In genomic region chr3:42701371-42702065, GRCh38 we compare ENCODE assay signal across 1 cellular context.
TF ChIP-seq lines count a peak whose summit lies in the region.

No MANE protein-coding gene starts in this region.

TF ChIP-seq in HepG2, 621 proteins besides CTCF, POLR2A, EP300 and RAD21 (continued from another document and continues in another):
- TF ChIP-seq KIAA2018 (CRISPR knock-in tag; IDR thresholded peaks at IDR 0.05; ENCODE audit: borderline replicate concordance) (no peak), FOXJ3 (CRISPR knock-in tag; IDR thresholded peaks at IDR 0.05; ENCODE audit: borderline replicate concordance) (no peak), NR2F1 (CRISPR knock-in tag; IDR thresholded peaks at IDR 0.05) (peak in 1 of 2 experiments; percentile 53; a peak in 1 of 4 replicates), E2F5 (CRISPR knock-in tag; conservative IDR thresholded peaks at IDR 0.05) (peak; percentile 69; the same call in 1 of the 2 replicates), MTA3 (CRISPR knock-in tag; IDR thresholded peaks at IDR 0.05) (no peak), RFXANK (CRISPR knock-in tag; IDR thresholded peaks at IDR 0.05) (peak; percentile 61; the same call in 1 of the 2 replicates), KLF12 (CRISPR knock-in tag; IDR thresholded peaks at IDR 0.05; ENCODE audit: borderline replicate concordance) (peak; percentile 79), ZNF724P (CRISPR knock-in tag; IDR thresholded peaks at IDR 0.05; ENCODE audit: borderline replicate concordance) (peak; percentile 86; the same call in 1 of the 2 replicates), ZBTB21 (CRISPR knock-in tag; IDR thresholded peaks at IDR 0.05) (no peak), ZNF143 (CRISPR knock-in tag; IDR thresholded peaks at IDR 0.05) (0 out of 2 replicates have a peak, but pooled peaks have one; percentile 33), ZNF552 (CRISPR knock-in tag; IDR thresholded peaks at IDR 0.05; ENCODE audit: borderline replicate concordance) (no peak), GLI4 (CRISPR knock-in tag; IDR thresholded peaks at IDR 0.05; ENCODE audit: borderline replicate concordance) (0 out of 2 replicates have a peak, but pooled peaks have one; percentile 80), ZSCAN12 (CRISPR knock-in tag; IDR thresholded peaks at IDR 0.05) (peak; percentile 95), ZNF431 (CRISPR knock-in tag; IDR thresholded peaks at IDR 0.05; ENCODE audit: borderline replicate concordance, low read depth) (peak; percentile 80; the same call in 1 of the 2 replicates), KLF6 (CRISPR knock-in tag; IDR thresholded peaks at IDR 0.05) (peak; percentile 96), TCF7L2 (IDR thresholded peaks at IDR 0.05; ENCODE audit: low read depth, low read length) (no peak), ZBTB20 (CRISPR knock-in tag; IDR thresholded peaks at IDR 0.05; ENCODE audit: borderline replicate concordance, low read depth) (peak; percentile 76; the same call in 1 of the 2 replicates), ZNF672 (CRISPR knock-in tag; IDR thresholded peaks at IDR 0.05) (no peak), SKIL (CRISPR knock-in tag; IDR thresholded peaks at IDR 0.05; ENCODE audit: borderline replicate concordance) (peak; percentile 43; the same call in 1 of the 2 replicates), CBX5 (CRISPR knock-in tag; IDR thresholded peaks at IDR 0.05; ENCODE audit: borderline replicate concordance) (0 out of 2 replicates have a peak, but pooled peaks have one; percentile 51), NCOA2 (CRISPR knock-in tag; IDR thresholded peaks at IDR 0.05) (peak; percentile 67), ZFP36L1 (CRISPR knock-in tag; IDR thresholded peaks at IDR 0.05) (no peak), AGO2 (optimal IDR thresholded peaks at IDR 0.05; ENCODE audit: low read depth, low read length) (no peak), DNMT1 (CRISPR knock-in tag; IDR thresholded peaks at IDR 0.05) (no peak), HCFC1 (IDR thresholded peaks at IDR 0.05; ENCODE audit: low read depth, low read length) (no peak), HDAC2 (CRISPR knock-in tag; IDR thresholded peaks at IDR 0.05) (peak; percentile 71; the same call in 1 of the 2 replicates), ATF2 (CRISPR knock-in tag; IDR thresholded peaks at IDR 0.05) (peak; percentile 79)
- TF ChIP-seq, protein P1, sequence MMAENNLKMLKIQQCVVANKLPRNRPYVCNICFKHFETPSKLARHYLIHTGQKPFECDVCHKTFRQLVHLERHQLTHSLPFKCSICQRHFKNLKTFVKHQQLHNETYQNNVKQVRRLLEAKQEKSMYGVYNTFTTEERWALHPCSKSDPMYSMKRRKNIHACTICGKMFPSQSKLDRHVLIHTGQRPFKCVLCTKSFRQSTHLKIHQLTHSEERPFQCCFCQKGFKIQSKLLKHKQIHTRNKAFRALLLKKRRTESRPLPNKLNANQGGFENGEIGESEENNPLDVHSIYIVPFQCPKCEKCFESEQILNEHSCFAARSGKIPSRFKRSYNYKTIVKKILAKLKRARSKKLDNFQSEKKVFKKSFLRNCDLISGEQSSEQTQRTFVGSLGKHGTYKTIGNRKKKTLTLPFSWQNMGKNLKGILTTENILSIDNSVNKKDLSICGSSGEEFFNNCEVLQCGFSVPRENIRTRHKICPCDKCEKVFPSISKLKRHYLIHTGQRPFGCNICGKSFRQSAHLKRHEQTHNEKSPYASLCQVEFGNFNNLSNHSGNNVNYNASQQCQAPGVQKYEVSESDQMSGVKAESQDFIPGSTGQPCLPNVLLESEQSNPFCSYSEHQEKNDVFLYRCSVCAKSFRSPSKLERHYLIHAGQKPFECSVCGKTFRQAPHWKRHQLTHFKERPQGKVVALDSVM (CRISPR knock-in tag; IDR thresholded peaks at IDR 0.05) = no peak
- TF ChIP-seq, protein P2, sequence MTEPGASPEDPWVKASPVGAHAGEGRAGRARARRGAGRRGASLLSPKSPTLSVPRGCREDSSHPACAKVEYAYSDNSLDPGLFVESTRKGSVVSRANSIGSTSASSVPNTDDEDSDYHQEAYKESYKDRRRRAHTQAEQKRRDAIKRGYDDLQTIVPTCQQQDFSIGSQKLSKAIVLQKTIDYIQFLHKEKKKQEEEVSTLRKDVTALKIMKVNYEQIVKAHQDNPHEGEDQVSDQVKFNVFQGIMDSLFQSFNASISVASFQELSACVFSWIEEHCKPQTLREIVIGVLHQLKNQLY (CRISPR knock-in tag; IDR thresholded peaks at IDR 0.05) = no peak
- TF ChIP-seq, protein P3, sequence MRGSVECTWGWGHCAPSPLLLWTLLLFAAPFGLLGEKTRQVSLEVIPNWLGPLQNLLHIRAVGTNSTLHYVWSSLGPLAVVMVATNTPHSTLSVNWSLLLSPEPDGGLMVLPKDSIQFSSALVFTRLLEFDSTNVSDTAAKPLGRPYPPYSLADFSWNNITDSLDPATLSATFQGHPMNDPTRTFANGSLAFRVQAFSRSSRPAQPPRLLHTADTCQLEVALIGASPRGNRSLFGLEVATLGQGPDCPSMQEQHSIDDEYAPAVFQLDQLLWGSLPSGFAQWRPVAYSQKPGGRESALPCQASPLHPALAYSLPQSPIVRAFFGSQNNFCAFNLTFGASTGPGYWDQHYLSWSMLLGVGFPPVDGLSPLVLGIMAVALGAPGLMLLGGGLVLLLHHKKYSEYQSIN (CRISPR knock-in tag; IDR thresholded peaks at IDR 0.05; ENCODE audit: borderline replicate concordance) = no peak
- TF ChIP-seq, protein P4, sequence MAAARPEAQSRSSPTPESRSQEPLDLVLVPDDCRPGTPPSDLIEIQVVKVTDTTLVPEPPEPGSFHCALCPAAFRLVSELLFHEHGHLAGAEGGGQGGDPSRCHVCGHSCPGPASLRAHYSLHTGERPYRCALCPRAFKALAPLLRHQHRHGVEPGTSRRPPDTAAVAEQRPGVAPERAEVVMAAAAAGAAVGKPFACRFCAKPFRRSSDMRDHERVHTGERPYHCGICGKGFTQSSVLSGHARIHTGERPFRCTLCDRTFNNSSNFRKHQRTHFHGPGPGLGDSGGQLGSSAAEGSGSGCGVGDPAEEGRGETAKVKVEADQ (CRISPR knock-in tag; IDR thresholded peaks at IDR 0.05; ENCODE audit: borderline replicate concordance) = peak; percentile 50; the same call in 1 of the 2 replicates
- TF ChIP-seq, protein P5, sequence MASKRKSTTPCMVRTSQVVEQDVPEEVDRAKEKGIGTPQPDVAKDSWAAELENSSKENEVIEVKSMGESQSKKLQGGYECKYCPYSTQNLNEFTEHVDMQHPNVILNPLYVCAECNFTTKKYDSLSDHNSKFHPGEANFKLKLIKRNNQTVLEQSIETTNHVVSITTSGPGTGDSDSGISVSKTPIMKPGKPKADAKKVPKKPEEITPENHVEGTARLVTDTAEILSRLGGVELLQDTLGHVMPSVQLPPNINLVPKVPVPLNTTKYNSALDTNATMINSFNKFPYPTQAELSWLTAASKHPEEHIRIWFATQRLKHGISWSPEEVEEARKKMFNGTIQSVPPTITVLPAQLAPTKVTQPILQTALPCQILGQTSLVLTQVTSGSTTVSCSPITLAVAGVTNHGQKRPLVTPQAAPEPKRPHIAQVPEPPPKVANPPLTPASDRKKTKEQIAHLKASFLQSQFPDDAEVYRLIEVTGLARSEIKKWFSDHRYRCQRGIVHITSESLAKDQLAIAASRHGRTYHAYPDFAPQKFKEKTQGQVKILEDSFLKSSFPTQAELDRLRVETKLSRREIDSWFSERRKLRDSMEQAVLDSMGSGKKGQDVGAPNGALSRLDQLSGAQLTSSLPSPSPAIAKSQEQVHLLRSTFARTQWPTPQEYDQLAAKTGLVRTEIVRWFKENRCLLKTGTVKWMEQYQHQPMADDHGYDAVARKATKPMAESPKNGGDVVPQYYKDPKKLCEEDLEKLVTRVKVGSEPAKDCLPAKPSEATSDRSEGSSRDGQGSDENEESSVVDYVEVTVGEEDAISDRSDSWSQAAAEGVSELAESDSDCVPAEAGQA (IDR thresholded peaks at IDR 0.05; ENCODE audit: low read depth) = no peak
- TF ChIP-seq, protein P5 (CRISPR knock-in tag; IDR thresholded peaks at IDR 0.05; ENCODE audit: borderline replicate concordance) = peak; percentile 93
